21 cellular contexts compared by ENCODE assay signal in genomic region chr20:9114709-9115108, GRCh38.
"Had no signal": no experiment of that assay in that cellular context is flagged by ENCODE, and none has a peak within 500 bp of the region (broad histone marks: within the 10 kb centered on the region; RNA-seq: fewer than 3 reads in every experiment).

No MANE protein-coding gene starts in this region.

- H3K27ac Mint-ChIP-seq: activated naive CD4-positive, alpha-beta T cell treated with anti-CD3 and anti-CD28 coated beads, Interleukin-2, amount 10 ng/mL, durations not matched to agents 7 days and 5 days; activated naive CD8-positive, alpha-beta T cell treated with anti-CD3 and anti-CD28 coated beads, Interleukin-2, amount 50 U/mL, for 24 hours; naive B cell; T-helper 1 cell treated with Interleukin-12 subunit alpha and Interleukin-12 subunit beta and Interleukin-4 antibody, amounts not matched to agents 30 μg/mL and 1 μg/mL, for 36 hours had no signal

- H3K36me3 Mint-ChIP-seq: activated naive CD4-positive, alpha-beta T cell treated with anti-CD3 and anti-CD28 coated beads, Interleukin-2, amount 10 ng/mL, durations not matched to agents 7 days and 5 days; naive B cell had no signal

- H3K9me3 ChIP-seq: tibial artery had no signal

- DNase-seq: activated CD4-positive, alpha-beta T cell treated with anti-CD3 and anti-CD28 coated beads, Interleukin-2, amount 50 U/mL, for 1 hour; activated CD4-positive, CD25-positive, alpha-beta regulatory T cell treated with anti-CD3 and anti-CD28 coated beads, Interleukin-2, amount 50 U/mL, for 72 hours; activated CD8-positive, alpha-beta memory T cell treated with anti-CD3 and anti-CD28 coated beads for 24 hours; activated CD8-positive, alpha-beta memory T cell treated with anti-CD3 and anti-CD28 coated beads, Interleukin-2, amount 50 U/mL, for 48 hours; activated effector memory CD4-positive, alpha-beta T cell treated with Interleukin-2 at 50 U/mL for 16 hours; activated naive CD4-positive, alpha-beta T cell treated with anti-CD3 and anti-CD28 coated beads, Interleukin-2, amount 10 ng/mL, durations not matched to agents 7 days and 5 days; activated naive CD8-positive, alpha-beta T cell treated with anti-CD3 and anti-CD28 coated beads, Interleukin-2, amount 50 U/mL, for 24 hours; activated T-cell treated with anti-CD3 and anti-CD28 coated beads, Interleukin-2, amount 50 U/mL, for 48 hours; anterior cingulate cortex; brain microvascular endothelial cell; cortex of kidney; naive B cell; stimulated activated CD4-positive, alpha-beta T cell treated with anti-CD3 and anti-CD28 coated beads, Interleukin-12 subunit alpha, Interleukin-12 subunit beta, amount 100 ng/mL, for 4 hours; stimulated activated CD4-positive, alpha-beta T cell treated with anti-CD3 and anti-CD28 coated beads, Interleukin-1b, Interleukin-23, amount 100 ng/mL, for 48 hours; stimulated activated naive CD8-positive, alpha-beta T cell treated with anti-CD3 and anti-CD28 coated beads, Interleukin-15, Interleukin-2, amounts not matched to agents 100 U/mL and 50 U/mL, for 24 hours; substantia nigra; tibial artery had no signal

- H3K27ac ChIP-seq: brain microvascular endothelial cell, tibial artery had no signal

- H3K27me3 Mint-ChIP-seq: activated naive CD4-positive, alpha-beta T cell treated with anti-CD3 and anti-CD28 coated beads, Interleukin-2, amount 10 ng/mL, durations not matched to agents 7 days and 5 days; activated naive CD8-positive, alpha-beta T cell treated with anti-CD3 and anti-CD28 coated beads, Interleukin-2, amount 50 U/mL, for 24 hours; naive B cell; progenitor cell of endocrine pancreas had no signal

- H3K4me3 Mint-ChIP-seq: activated naive CD4-positive, alpha-beta T cell treated with anti-CD3 and anti-CD28 coated beads, Interleukin-2, amount 10 ng/mL, durations not matched to agents 7 days and 5 days; activated naive CD8-positive, alpha-beta T cell treated with anti-CD3 and anti-CD28 coated beads, Interleukin-2, amount 50 U/mL, for 24 hours; naive B cell; neural crest cell; T-helper 1 cell treated with Interleukin-12 subunit alpha and Interleukin-12 subunit beta and Interleukin-4 antibody, amounts not matched to agents 30 μg/mL and 1 μg/mL, for 36 hours had no signal

- H3K4me3 ChIP-seq: tibial artery had no signal

- H3K9me3 Mint-ChIP-seq: activated naive CD4-positive, alpha-beta T cell treated with anti-CD3 and anti-CD28 coated beads, Interleukin-2, amount 10 ng/mL, durations not matched to agents 7 days and 5 days; activated naive CD8-positive, alpha-beta T cell treated with anti-CD3 and anti-CD28 coated beads, Interleukin-2, amount 50 U/mL, for 24 hours; naive B cell; neural crest cell; T-helper 1 cell treated with Interleukin-12 subunit alpha and Interleukin-12 subunit beta and Interleukin-4 antibody, amounts not matched to agents 30 μg/mL and 1 μg/mL, for 36 hours had no signal

- ATAC-seq: activated naive CD8-positive, alpha-beta T cell treated with anti-CD3 and anti-CD28 coated beads, Interleukin-2, amount 50 U/mL, for 24 hours; esophagus mucosa; stimulated activated naive CD8-positive, alpha-beta T cell treated with anti-CD3 and anti-CD28 coated beads, Interleukin-15, Interleukin-2, amounts not matched to agents 100 U/mL and 50 U/mL, for 24 hours had no signal

- H3K4me1 Mint-ChIP-seq: activated naive CD4-positive, alpha-beta T cell treated with anti-CD3 and anti-CD28 coated beads, Interleukin-2, amount 10 ng/mL, durations not matched to agents 7 days and 5 days; activated naive CD8-positive, alpha-beta T cell treated with anti-CD3 and anti-CD28 coated beads, Interleukin-2, amount 50 U/mL, for 24 hours; naive B cell had no signal

- H3K36me3 ChIP-seq: brain microvascular endothelial cell, tibial artery had no signal

- H3K27me3 ChIP-seq: brain microvascular endothelial cell, tibial artery had no signal
